In the genomic region with DNA sequence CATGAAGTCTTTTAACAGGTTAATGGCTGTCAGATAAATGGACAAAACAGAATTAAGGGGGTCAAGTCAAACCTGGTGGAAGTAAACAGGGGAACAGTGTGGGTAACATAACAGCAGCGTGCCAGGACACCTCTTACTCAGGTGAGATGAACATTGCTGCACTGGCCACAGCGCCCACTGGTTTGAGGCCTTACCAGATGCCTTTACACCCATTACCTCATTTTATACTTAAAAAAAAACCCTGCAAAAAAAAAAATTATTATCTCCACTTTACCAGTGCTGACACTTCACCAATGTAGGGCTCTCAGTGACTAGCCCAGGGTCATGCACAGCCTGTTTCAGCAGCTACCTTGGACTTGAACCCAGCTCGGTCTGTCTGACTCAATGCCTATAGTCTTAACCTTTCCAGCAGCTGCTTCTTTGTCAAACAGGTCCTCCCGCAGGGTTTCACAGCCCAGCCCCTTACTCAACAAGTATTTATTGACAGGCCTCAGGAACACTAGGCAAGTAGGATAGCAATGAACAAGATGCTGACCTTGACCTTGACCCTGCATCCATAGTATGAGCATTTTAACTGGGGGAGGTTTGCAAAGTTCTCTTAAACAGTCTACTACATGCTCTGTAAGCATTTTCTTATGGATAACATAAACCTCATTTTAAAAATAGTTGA, we compare ENCODE assay signal across 36 cellular contexts. TPM values are rescaled to one million over a fixed set of nuclear protein-coding genes. Genes with fewer than 3 reads are reported as not detected.
"Had no signal": no experiment of that assay in that cellular context is flagged by ENCODE, and none has a peak within 500 bp of the region (broad histone marks: within the 10 kb centered on the region; RNA-seq: fewer than 3 reads in every experiment).

No MANE protein-coding gene starts in this region.

- H3K9me3 ChIP-seq: adrenal gland, body of pancreas, esophagus squamous epithelium, gastroesophageal sphincter had no signal

- DNase-seq: activated CD4-positive, alpha-beta memory T cell treated with anti-CD3 and anti-CD28 coated beads for 36 hours; activated CD4-positive, alpha-beta T cell treated with anti-CD3 and anti-CD28 coated beads for 36 hours; activated CD4-positive, alpha-beta T cell treated with anti-CD3 and anti-CD28 coated beads, Interleukin-2, amount 10 ng/mL, durations not matched to agents 24 days and 14 days; activated CD4-positive, CD25-positive, alpha-beta regulatory T cell; activated CD4-positive, CD25-positive, alpha-beta regulatory T cell treated with anti-CD3 and anti-CD28 coated beads, Interleukin-2, amount 50 U/mL, for 72 hours; activated CD8-positive, alpha-beta memory T cell treated with anti-CD3 and anti-CD28 coated beads, Interleukin-2, amount 10 ng/mL, durations not matched to agents 7 days and 5 days; activated CD8-positive, alpha-beta memory T cell treated with anti-CD3 and anti-CD28 coated beads, Interleukin-2, amount 50 U/mL, for 4 hours; activated CD8-positive, alpha-beta T cell treated with anti-CD3 and anti-CD28 coated beads, Interleukin-2, amount 10 ng/mL, durations not matched to agents 7 days and 5 days; activated effector memory CD4-positive, alpha-beta T cell treated with anti-CD3 and anti-CD28 coated beads, Interleukin-2, amount 50 U/mL, for 16 hours; activated naive CD4-positive, alpha-beta T cell treated with anti-CD3 and anti-CD28 coated beads for 36 hours; activated naive CD8-positive, alpha-beta T cell treated with anti-CD3 and anti-CD28 coated beads for 36 hours; activated naive CD8-positive, alpha-beta T cell treated with anti-CD3 and anti-CD28 coated beads, Interleukin-2, amount 50 U/mL, for 24 hours; activated T-cell treated with anti-CD3 and anti-CD28 coated beads, Interleukin-2, amount 50 U/mL, for 1 hour; activated T-cell treated with anti-CD3 and anti-CD28 coated beads, Interleukin-2, amount 50 U/mL, for 48 hours; adrenal gland; amygdala; aorta; body of pancreas; cortex of kidney; dermis blood vessel endothelial cell; effector CD4-positive, alpha-beta T cell; effector memory CD8-positive, alpha-beta T cell; esophagus squamous epithelium; foreskin melanocyte; T-helper 1 cell; T-helper 17 cell; T1000 had no signal

- H3K36me3 ChIP-seq: adrenal gland had no signal

- H3K4me1 ChIP-seq: gastroesophageal sphincter had no signal

- H3K27me3 ChIP-seq: adrenal gland, body of pancreas, esophagus squamous epithelium, gastroesophageal sphincter had no signal

- H3K27ac ChIP-seq: adrenal gland, body of pancreas, epithelial cell of prostate, esophagus squamous epithelium, gastroesophageal sphincter had no signal

- FAIRE-seq: colon, endometrium, endothelial cell of umbilical vein had no signal

- ATAC-seq: activated CD4-positive, alpha-beta T cell treated with anti-CD3 and anti-CD28 coated beads for 36 hours; activated CD8-positive, alpha-beta memory T cell treated with anti-CD3 and anti-CD28 coated beads, Interleukin-2, amount 10 ng/mL, durations not matched to agents 7 days and 5 days; activated CD8-positive, alpha-beta T cell treated with anti-CD3 and anti-CD28 coated beads, Interleukin-2, amount 10 ng/mL, durations not matched to agents 7 days and 5 days; activated naive CD8-positive, alpha-beta T cell treated with anti-CD3 and anti-CD28 coated beads, Interleukin-2, amount 50 U/mL, for 24 hours; body of pancreas; effector memory CD8-positive, alpha-beta T cell; gastroesophageal sphincter; T-helper 17 cell had no signal

- H3K4me3 ChIP-seq: adrenal gland, body of pancreas, esophagus squamous epithelium, gastroesophageal sphincter had no signal

RNA-seq across cellular contexts. Expression of a gene that starts 55.4 kb away (rescaled TPM):
- total RNA-seq: activated naive CD4-positive, alpha-beta T cell treated with anti-CD3 and anti-CD28 coated beads for 36 hours; activated naive CD8-positive, alpha-beta T cell treated with anti-CD3 and anti-CD28 coated beads for 36 hours; adrenal gland; body of pancreas; chondrocyte; endothelial cell of umbilical vein; esophagus squamous epithelium; fibroblast of lung; fibroblast of villous mesenchyme; gastroesophageal sphincter; glomerular endothelial cell had no signal
- polyA plus RNA-seq: aorta, endothelial cell of umbilical vein, fibroblast of lung had no signal
